Comparison of ENCODE assay signal across 18 cellular contexts in genomic region chr1:72837781-72838180, GRCh38.
"Had no signal": no experiment of that assay in that cellular context is flagged by ENCODE, and none has a peak within 500 bp of the region (broad histone marks: within the 10 kb centered on the region; RNA-seq: fewer than 3 reads in every experiment).

No MANE protein-coding gene starts in this region.

- DNase-seq: activated CD4-positive, alpha-beta memory T cell treated with anti-CD3 and anti-CD28 coated beads for 36 hours; activated CD4-positive, alpha-beta T cell treated with anti-CD3 and anti-CD28 coated beads for 1 hour; activated effector memory CD4-positive, alpha-beta T cell treated with anti-CD3 and anti-CD28 coated beads, Interleukin-2, amount 50 U/mL, for 16 hours; activated T-cell treated with anti-CD3 and anti-CD28 coated beads, Interleukin-2, amount 50 U/mL, for 4 hours; amygdala; cerebellar nuclear complex; erythroblast; hypothalamus; sigmoid colon; stimulated activated CD4-positive, alpha-beta T cell treated with anti-CD3 and anti-CD28 coated beads, Interleukin-12 subunit alpha, Interleukin-12 subunit beta, amount 100 ng/mL, for 4 hours; stimulated activated CD4-positive, alpha-beta T cell treated with anti-CD3 and anti-CD28 coated beads, Interleukin-4, amount 100 ng/mL, for 1 hour; stimulated activated CD8-positive, alpha-beta memory T cell treated with anti-CD3 and anti-CD28 coated beads, Interleukin-4, amount 100 ng/mL, for 48 hours; stimulated activated naive CD8-positive, alpha-beta T cell treated with anti-CD3 and anti-CD28 coated beads, Interleukin-15, Interleukin-2, amounts not matched to agents 100 U/mL and 50 U/mL, for 24 hours; upper lobe of left lung had no signal

- H3K27ac ChIP-seq: sigmoid colon, suprapubic skin, upper lobe of left lung had no signal

- H3K4me1 ChIP-seq: sigmoid colon, suprapubic skin, upper lobe of left lung had no signal

- H3K27me3 ChIP-seq: sigmoid colon, suprapubic skin, upper lobe of left lung had no signal

- H3K4me3 Mint-ChIP-seq: activated CD4-positive, alpha-beta memory T cell treated with anti-CD3 and anti-CD28 coated beads for 36 hours; activated T-cell treated with anti-CD3 and anti-CD28 coated beads, Interleukin-2, amount 50 U/mL, for 4 hours; dendritic cell treated with granulocyte-macrophage colony-stimulating factor and Interleukin-4, amounts not matched to agents 40 ng/mL and 50 ng/mL, for 4 days; natural killer cell treated with Interleukin-12 subunit alpha and Interleukin-12 subunit beta and Interleukin-15 and Interleukin-18, amount 100 ng/mL, for 72 hours had no signal

- ATAC-seq: activated naive CD4-positive, alpha-beta T cell treated with anti-CD3 and anti-CD28 coated beads, Interleukin-2, amount 50 U/mL, for 72 hours; activated T-cell treated with anti-CD3 and anti-CD28 coated beads, Interleukin-2, amount 50 U/mL, for 4 hours; natural killer cell treated with Interleukin-12 subunit alpha and Interleukin-12 subunit beta and Interleukin-15 and Interleukin-18, amount 100 ng/mL, for 72 hours; stimulated activated naive CD8-positive, alpha-beta T cell treated with anti-CD3 and anti-CD28 coated beads, Interleukin-15, Interleukin-2, amounts not matched to agents 100 U/mL and 50 U/mL, for 24 hours had no signal

- H3K27ac Mint-ChIP-seq: activated CD4-positive, alpha-beta memory T cell treated with anti-CD3 and anti-CD28 coated beads for 36 hours; activated naive CD4-positive, alpha-beta T cell treated with anti-CD3 and anti-CD28 coated beads, Interleukin-2, amount 50 U/mL, for 72 hours; dendritic cell treated with granulocyte-macrophage colony-stimulating factor and Interleukin-4, amounts not matched to agents 40 ng/mL and 50 ng/mL, for 4 days; natural killer cell treated with Interleukin-12 subunit alpha and Interleukin-12 subunit beta and Interleukin-15 and Interleukin-18, amount 100 ng/mL, for 72 hours had no signal

- H3K36me3 ChIP-seq: sigmoid colon, suprapubic skin, upper lobe of left lung had no signal

- H3K36me3 Mint-ChIP-seq: activated CD4-positive, alpha-beta memory T cell treated with anti-CD3 and anti-CD28 coated beads for 36 hours had no signal

- H3K27me3 Mint-ChIP-seq: activated CD4-positive, alpha-beta memory T cell treated with anti-CD3 and anti-CD28 coated beads for 36 hours; dendritic cell treated with granulocyte-macrophage colony-stimulating factor and Interleukin-4, amounts not matched to agents 40 ng/mL and 50 ng/mL, for 4 days; natural killer cell treated with Interleukin-12 subunit alpha and Interleukin-12 subunit beta and Interleukin-15 and Interleukin-18, amount 100 ng/mL, for 72 hours had no signal

- H3K4me3 ChIP-seq: sigmoid colon, suprapubic skin, upper lobe of left lung had no signal
